ENCODE assay signal across 16 cellular contexts in the genomic region with DNA sequence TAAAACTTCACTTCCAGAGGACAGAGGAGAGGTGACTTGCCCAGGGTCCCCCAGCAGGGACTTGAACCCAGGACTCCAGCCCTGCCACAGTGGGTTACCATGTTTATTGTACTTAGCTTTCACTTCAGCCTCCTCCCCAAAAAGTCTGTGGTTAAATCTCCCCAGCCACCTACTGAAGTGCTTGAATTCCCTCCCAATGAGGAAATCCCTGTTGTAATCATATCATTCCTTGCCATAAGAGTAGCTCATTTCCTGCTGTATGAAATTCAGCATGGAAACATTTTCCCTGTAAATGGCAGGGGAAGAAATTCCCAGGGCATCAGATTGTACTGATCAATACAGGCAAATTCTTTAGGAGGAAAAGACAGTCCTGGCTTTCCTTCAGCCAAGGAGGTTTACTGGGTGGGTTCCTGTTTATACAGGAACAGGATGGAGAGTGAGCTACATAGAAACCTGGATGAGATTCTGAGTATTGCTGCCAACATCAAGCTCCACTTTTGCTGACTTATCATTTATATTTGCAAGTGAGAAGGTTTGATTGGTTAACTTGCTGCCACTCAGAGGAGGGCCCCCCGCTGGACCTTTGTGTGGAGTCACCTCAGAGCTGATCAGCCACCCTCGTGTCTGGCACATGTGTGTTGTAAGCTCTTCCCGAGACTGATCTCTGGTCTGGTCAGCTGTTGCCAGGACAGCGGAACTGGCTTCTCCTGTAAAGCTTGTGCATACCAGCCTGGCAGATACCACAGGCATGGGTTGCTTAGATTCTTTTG. TPM values are rescaled to one million over a fixed set of nuclear protein-coding genes. Genes with fewer than 3 reads are reported as not detected.
DNase-seq lines count a peak whose midpoint lies in the region; ATAC-seq and TF ChIP-seq lines count a peak whose summit lies in the region.
"Had no signal": no experiment of that assay in that cellular context is flagged by ENCODE, and none has a peak within 500 bp of the region (broad histone marks: within the 10 kb centered on the region; RNA-seq: fewer than 3 reads in every experiment).

No MANE protein-coding gene starts in this region.

- POLR2A ChIA-PET in HEK293 (lab: Yijun Ruan, JAX): no interaction called here

- H3K4me1 ChIP-seq in HEK293 (ENCODE audit: control insufficient read depth, insufficient read depth, low read length): no peaks in the 10 kb centered on the region
- H3K4me1 ChIP-seq in gastroesophageal sphincter: no peaks in the 10 kb centered on the region

- H3K27me3 ChIP-seq in gastroesophageal sphincter: peaks cover 34% of the 10 kb centered on the region

- TF ChIP-seq CTCF in HEK293 (tag by site-specific recombination; IDR thresholded peaks at IDR 0.05) (no peak), gastroesophageal sphincter (IDR thresholded peaks at IDR 0.05) (no peak)

- peak; percentile 47 for DNase-seq in amniotic epithelial cell (ENCODE audit: low read depth)
- peak; percentile 37 for DNase-seq in left cardiac atrium
- DNase-seq in renal cortical epithelial cell (ENCODE audit: low read depth): peak; percentile 84
- no peak for DNase-seq in SKM-1 treated with dmso at 0.1 percent for 144 hours (lab: John Stamatoyannopoulos, UW; ENCODE audit: unreplicated experiment)
- DNase-seq in cerebellar nuclear complex (lab: John Stamatoyannopoulos, UW): no peak
- DNase-seq: activated B cell treated with CpG ODN at 0.5 μM for 24 hours; activated T-cell treated with anti-CD3 and anti-CD28 coated beads, Interleukin-2, amount 50 U/mL, for 48 hours; COR-L47; H9; left colon; NCI-H2171 treated with DMSO at 0.1 percent for 48 hours; stimulated activated CD4-positive, alpha-beta T cell treated with anti-CD3 and anti-CD28 coated beads, Interleukin-4, amount 100 ng/mL, for 24 hours had no signal

- ATAC-seq in left cardiac atrium: peak; percentile 57 to 95
- no peak for ATAC-seq in gastroesophageal sphincter
- no peak for ATAC-seq in HG03108 (IDR thresholded peaks at IDR 0.05; ENCODE audit: unreplicated experiment)
- ATAC-seq: left colon had no signal

- H3K4me3 ChIP-seq in HEK293 (ENCODE audit: low read depth, low read length): no peak overlapping the region
- H3K4me3 ChIP-seq in gastroesophageal sphincter: no peak overlapping the region

- CTCF ChIA-PET in HEK293 (lab: Yijun Ruan, JAX): no interaction called here

- WGBS in gastroesophageal sphincter (ENCODE audit: low coverage in 1 of 2), 2 donors: 32 to 36% methylated on average over 3 of the region's 4 CpGs

- H3K27ac ChIP-seq in HEK293 (ENCODE audit: extremely low read depth, low read depth, low read length): no peak overlapping the region
- no peak overlapping the region for H3K27ac ChIP-seq in gastroesophageal sphincter
- H3K27ac ChIP-seq: RWPE1 had no signal

- H3K9me3 ChIP-seq in HEK293 (ENCODE audit: control insufficient read depth, insufficient read depth, low read depth, low read length) (no peaks in the 10 kb centered on the region), gastroesophageal sphincter (no peaks in the 10 kb centered on the region)

- no peaks in the 10 kb centered on the region for H3K36me3 ChIP-seq in HEK293 (ENCODE audit: control insufficient read depth in 2 of 2, insufficient read depth in 1 of 2, low read length in 2 of 2)
- no peaks in the 10 kb centered on the region for H3K36me3 ChIP-seq in gastroesophageal sphincter

- TF ChIP-seq POLR2A in gastroesophageal sphincter (IDR thresholded peaks at IDR 0.05): no peak

- no peak for TF ChIP-seq EP300 in gastroesophageal sphincter (IDR thresholded peaks at IDR 0.05)

- intact Hi-C loops in left cardiac atrium (cut with DNase I): no loop called here

TF ChIP-seq in HEK293, 187 proteins besides CTCF, POLR2A, EP300 and RAD21:
- TF ChIP-seq ZEB2 (tag by site-specific recombination; IDR thresholded peaks at IDR 0.05): no peak
- TF ChIP-seq GLIS2 (tag by site-specific recombination; IDR thresholded peaks at IDR 0.05): peak; percentile 17; the same call in 1 of the 2 replicates

RNA-seq across cellular contexts. Expression of a gene that starts 16.4 kb away (rescaled TPM):
- total RNA-seq in left cardiac atrium (10 to 100 TPM; 22.2 to 28.5 TPM), renal cortical epithelial cell (26.7 and 51.9 TPM in 2 replicates), gastroesophageal sphincter (10 to 100 TPM; 32.8 to 49.2 (median 37.3) TPM)

Comparison
In these comparisons a context has a peak if more than half of its experiments do, and no peak if none do; other contexts are left out.
1. DNase-seq: peak in amniotic epithelial cell (single experiment), left cardiac atrium (single experiment) and renal cortical epithelial cell (single experiment); none in SKM-1 treated with dmso at 0.1 percent for 144 hours (single experiment) and cerebellar nuclear complex (0 of 2).
2. ATAC-seq: peak in left cardiac atrium (2 of 2); none in gastroesophageal sphincter (single experiment) and HG03108 (single experiment).